In genomic region chr11:3835752-3836151, GRCh38 we compare ENCODE assay signal across 10 cellular contexts. TPM values are rescaled to one million over a fixed set of nuclear protein-coding genes. Genes with fewer than 3 reads are reported as not detected.
DNase-seq lines count a peak whose midpoint lies in the region; ATAC-seq, FAIRE-seq and TF ChIP-seq lines count a peak whose summit lies in the region.
"Had no signal": no experiment of that assay in that cellular context is flagged by ENCODE, and none has a peak within 500 bp of the region (broad histone marks: within the 10 kb centered on the region; RNA-seq: fewer than 3 reads in every experiment).

No MANE protein-coding gene starts in this region.

- H3K9me3 ChIP-seq in DOHH2 (ENCODE audit: control insufficient read depth, insufficient read depth, low read length) (no peaks in the 10 kb centered on the region), gastroesophageal sphincter (no peaks in the 10 kb centered on the region)

- peak overlapping the region; percentile 90 to 94 for H3K27ac Mint-ChIP-seq in T-cell

- DNase-seq in T-cell = no peak
- DNase-seq in posterior vena cava (ENCODE audit: low spot score) = peak; percentile 62
- DNase-seq in SHP77 treated with DMSO at 0.1 percent for 48 hours (lab: John Stamatoyannopoulos, UW) = no peak
- no peak for DNase-seq in D721Med (ENCODE audit: insufficient read length, low spot score)
- DNase-seq: DMS 273 treated with DMSO at 0.1 percent for 48 hours, NCI-H1105 had no signal

- H3K4me2 ChIP-seq in DOHH2 (ENCODE audit: low read length) = peak overlapping the region; percentile 36

- TF ChIP-seq EP300 in gastroesophageal sphincter (IDR thresholded peaks at IDR 0.05) = no peak

- FAIRE-seq in D721Med (lab: Jason Lieb, UNC) = no peak

- H3K36me3 Mint-ChIP-seq in T-cell = peaks cover 44% of the 10 kb centered on the region

- peaks cover 39% of the 10 kb centered on the region for H4K20me1 ChIP-seq in DOHH2 (ENCODE audit: control insufficient read depth, insufficient read depth, low read depth, low read length)

- H3K4me1 ChIP-seq in DOHH2 (ENCODE audit: control insufficient read depth, low read length) (peaks cover 61% of the 10 kb centered on the region), gastroesophageal sphincter (peaks cover 0 to 94% (median 30%) of the 10 kb centered on the region in 3 donors)

- peaks cover 18% of the 10 kb centered on the region for H3F3A ChIP-seq in DOHH2 (ENCODE audit: control insufficient read depth, insufficient read depth)

- 83% methylated on average over 1 of the region's 5 CpGs; no CpG with 5 or more reads in 1 of the 2 donors for WGBS in gastroesophageal sphincter (ENCODE audit: low coverage in 1 of 2), 2 donors

- peaks cover 64% of the 10 kb centered on the region for H3K36me3 ChIP-seq in DOHH2 (ENCODE audit: control insufficient read depth, low read length)
- H3K36me3 ChIP-seq in gastroesophageal sphincter = peaks cover 0 to 10% of the 10 kb centered on the region in 2 donors

- ATAC-seq in T-cell (replicated peaks in 1 of 4) (no peak), gastroesophageal sphincter (no peak), HG02870 (IDR thresholded peaks at IDR 0.05; ENCODE audit: unreplicated experiment) (no peak), HG02763 (IDR thresholded peaks at IDR 0.05; ENCODE audit: unreplicated experiment) (no peak)

- H3K4me3 Mint-ChIP-seq in T-cell = peak overlapping the region; percentile 64 to 89 (median 68)

- H3K27me3 ChIP-seq in DOHH2 (ENCODE audit: control insufficient read depth, low read length) = no peaks in the 10 kb centered on the region
- no peaks in the 10 kb centered on the region for H3K27me3 ChIP-seq in gastroesophageal sphincter

- POLR2A ChIA-PET in T-cell (lab: Charles Lee) = interaction anchor here (0.6 to 0.7 kb wide), 3 partner anchors 19 to 151 kb away, joined by 3 to 10 read pairs (median 3); no protein-coding TSS in a partner anchor

- intact Hi-C loops in posterior vena cava (cut with DNase I) = no loop called here

- H3K4me3 ChIP-seq in DOHH2 (ENCODE audit: low read length) (no peak overlapping the region), gastroesophageal sphincter (no peak overlapping the region)

- H3K27ac ChIP-seq in DOHH2 (ENCODE audit: low read depth, low read length) (no peak overlapping the region), gastroesophageal sphincter (peak overlapping the region in 3 of 4 donors; percentile 33 to 61 (median 34))

- no peak for TF ChIP-seq POLR2A in gastroesophageal sphincter (IDR thresholded peaks at IDR 0.05)

- H3K9me2 ChIP-seq in DOHH2 (replicated peaks; ENCODE audit: control insufficient read depth, low read length) = no peaks in the 10 kb centered on the region

- CTCF ChIA-PET in T-cell (lab: Charles Lee) = interaction anchor here (0.7 to 9.9 kb wide), 5 partner anchors 10 to 237 kb away, joined by 3 to 248 read pairs (median 4); partner anchors contain the start of gene STIM1 (in 1 of the 2)

- H3K79me2 ChIP-seq in DOHH2 (ENCODE audit: control insufficient read depth, low read length) = peaks cover 100% of the 10 kb centered on the region

- H3K4me1 Mint-ChIP-seq in T-cell = peaks cover 90 to 94% (median 91%) of the 10 kb centered on the region in 3 donors

- H3K9me3 Mint-ChIP-seq in T-cell = no peaks in the 10 kb centered on the region

- no peaks in the 10 kb centered on the region for H3K27me3 Mint-ChIP-seq in T-cell

- TF ChIP-seq CTCF in DOHH2 (IDR thresholded peaks at IDR 0.05; ENCODE audit: low read depth, low read length, poor library complexity, severe bottlenecking) = no peak
- no peak for TF ChIP-seq CTCF in gastroesophageal sphincter (IDR thresholded peaks at IDR 0.05)
- TF ChIP-seq CTCF in D721Med (IDR thresholded peaks at IDR 0.05; ENCODE audit: insufficient read depth, missing control alignments) = no peak

RNA-seq across cellular contexts. Expression of gene RHOG, which starts 5.0 kb away (rescaled TPM):
- total RNA-seq in T-cell = 100 to 1,000 TPM in 4 of 5 donors, 10 to 100 TPM in 1; 88.1 to 108 (median 106) TPM
- total RNA-seq in gastroesophageal sphincter = 10 to 100 TPM; 31.9 to 67.4 (median 52.2) TPM
- total RNA-seq in posterior vena cava = 10 to 100 TPM; 52.0 to 55.0 TPM

RNA-seq across cellular contexts. Expression of gene STIM1, which starts 19.7 kb away (rescaled TPM):
- total RNA-seq in T-cell = 100 to 1,000 TPM in 2 of 5 donors, 10 to 100 TPM in 3; 87.6 to 139 (median 94.5) TPM
- 100 to 1,000 TPM in 1 of 4 donors, 10 to 100 TPM in 3; 42.4 to 114 (median 72.8) TPM for total RNA-seq in gastroesophageal sphincter
- total RNA-seq in posterior vena cava = 10 to 100 TPM; 66.9 to 81.7 TPM

RNA-seq across cellular contexts. Expression of gene PGAP2, which starts 27.4 kb away (rescaled TPM):
- 10 to 100 TPM; 22.5 to 28.2 (median 24.6) TPM for total RNA-seq in T-cell
- total RNA-seq in gastroesophageal sphincter = 10 to 100 TPM in 1 of 4 donors, 1 to 10 TPM in 3; 4.2 to 12.0 (median 5.1) TPM
- total RNA-seq in posterior vena cava = 1 to 10 TPM; 5.4 to 9.2 TPM

RNA-seq across cellular contexts. Expression of gene NUP98, which starts 38.4 kb away (rescaled TPM):
- total RNA-seq in T-cell = 100 to 1,000 TPM in 3 of 5 donors, 10 to 100 TPM in 2; 89.1 to 105 (median 102) TPM
- 100 to 1,000 TPM in 2 of 4 donors, 10 to 100 TPM in 2; 72.1 to 141 (median 103) TPM for total RNA-seq in gastroesophageal sphincter
- total RNA-seq in posterior vena cava = 10 to 100 TPM; 51.6 to 53.8 TPM
